Comparison of ENCODE assay signal across 13 cellular contexts in the genomic region with DNA sequence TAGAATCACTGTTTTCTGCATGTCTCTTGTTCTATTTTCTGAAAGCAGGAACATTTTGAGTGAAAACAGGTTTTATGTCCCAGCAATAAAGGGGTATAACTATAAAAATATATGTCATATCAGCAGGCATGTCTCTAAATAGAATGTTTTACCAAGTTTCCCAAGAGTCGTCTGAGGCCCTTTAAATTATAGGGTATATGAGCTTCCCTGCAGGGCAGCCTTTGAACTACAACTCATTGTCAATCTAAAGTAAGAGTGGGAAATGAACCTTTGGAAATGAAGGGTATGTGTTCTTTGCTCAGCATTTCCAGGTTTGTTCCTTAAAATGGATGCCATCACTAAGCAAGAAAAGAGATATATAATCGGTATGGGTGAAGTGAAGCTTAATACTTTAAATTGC.
"Had no signal": no experiment of that assay in that cellular context is flagged by ENCODE, and none has a peak within 500 bp of the region (broad histone marks: within the 10 kb centered on the region; RNA-seq: fewer than 3 reads in every experiment).

No MANE protein-coding gene starts in this region.

- H3K4me1 ChIP-seq: colonic mucosa, right atrium auricular region, spleen, testis had no signal

- H3K27ac Mint-ChIP-seq: activated CD8-positive, alpha-beta T cell treated with anti-CD3 and anti-CD28 coated beads, Interleukin-2, amount 10 ng/mL, durations not matched to agents 7 days and 5 days; activated naive CD8-positive, alpha-beta T cell treated with anti-CD3 and anti-CD28 coated beads, Interleukin-2, amount 50 U/mL, for 24 hours had no signal

- H3K36me3 ChIP-seq: colonic mucosa, right atrium auricular region, spleen had no signal

- DNase-seq: activated CD4-positive, alpha-beta T cell treated with anti-CD3 and anti-CD28 coated beads for 4 hours; activated CD8-positive, alpha-beta memory T cell treated with anti-CD3 and anti-CD28 coated beads, Interleukin-2, amount 50 U/mL, for 48 hours; activated CD8-positive, alpha-beta T cell treated with anti-CD3 and anti-CD28 coated beads, Interleukin-2, amount 10 ng/mL, durations not matched to agents 7 days and 5 days; activated naive CD4-positive, alpha-beta T cell; activated naive CD8-positive, alpha-beta T cell treated with anti-CD3 and anti-CD28 coated beads, Interleukin-2, amount 50 U/mL, for 24 hours; colonic mucosa; midbrain; posterior cingulate gyrus; spleen; stimulated activated naive CD8-positive, alpha-beta T cell treated with anti-CD3 and anti-CD28 coated beads, Interleukin-15, Interleukin-2, amounts not matched to agents 100 U/mL and 50 U/mL, for 24 hours; T-helper 9 cell; testis had no signal

- ATAC-seq: activated CD8-positive, alpha-beta T cell treated with anti-CD3 and anti-CD28 coated beads, Interleukin-2, amount 10 ng/mL, durations not matched to agents 7 days and 5 days; activated naive CD8-positive, alpha-beta T cell treated with anti-CD3 and anti-CD28 coated beads, Interleukin-2, amount 50 U/mL, for 24 hours; stimulated activated naive CD8-positive, alpha-beta T cell treated with anti-CD3 and anti-CD28 coated beads, Interleukin-15, Interleukin-2, amounts not matched to agents 100 U/mL and 50 U/mL, for 24 hours had no signal

- H3K27me3 ChIP-seq: colonic mucosa, right atrium auricular region, spleen, testis had no signal

- H3K27me3 Mint-ChIP-seq: activated naive CD8-positive, alpha-beta T cell treated with anti-CD3 and anti-CD28 coated beads, Interleukin-2, amount 50 U/mL, for 24 hours had no signal

- H3K4me3 Mint-ChIP-seq: activated CD8-positive, alpha-beta T cell treated with anti-CD3 and anti-CD28 coated beads, Interleukin-2, amount 10 ng/mL, durations not matched to agents 7 days and 5 days; activated naive CD8-positive, alpha-beta T cell treated with anti-CD3 and anti-CD28 coated beads, Interleukin-2, amount 50 U/mL, for 24 hours had no signal

- H3K4me3 ChIP-seq: colonic mucosa, right atrium auricular region, spleen, testis had no signal

- H3K27ac ChIP-seq: colonic mucosa, right atrium auricular region, spleen, testis had no signal

- H3K9me3 ChIP-seq: colonic mucosa, right atrium auricular region, spleen, testis had no signal

- H3K4me1 Mint-ChIP-seq: activated naive CD8-positive, alpha-beta T cell treated with anti-CD3 and anti-CD28 coated beads, Interleukin-2, amount 50 U/mL, for 24 hours had no signal

- H3K9me3 Mint-ChIP-seq: activated naive CD8-positive, alpha-beta T cell treated with anti-CD3 and anti-CD28 coated beads, Interleukin-2, amount 50 U/mL, for 24 hours had no signal
